Comparison of ENCODE assay signal across 16 cellular contexts in the genomic region with DNA sequence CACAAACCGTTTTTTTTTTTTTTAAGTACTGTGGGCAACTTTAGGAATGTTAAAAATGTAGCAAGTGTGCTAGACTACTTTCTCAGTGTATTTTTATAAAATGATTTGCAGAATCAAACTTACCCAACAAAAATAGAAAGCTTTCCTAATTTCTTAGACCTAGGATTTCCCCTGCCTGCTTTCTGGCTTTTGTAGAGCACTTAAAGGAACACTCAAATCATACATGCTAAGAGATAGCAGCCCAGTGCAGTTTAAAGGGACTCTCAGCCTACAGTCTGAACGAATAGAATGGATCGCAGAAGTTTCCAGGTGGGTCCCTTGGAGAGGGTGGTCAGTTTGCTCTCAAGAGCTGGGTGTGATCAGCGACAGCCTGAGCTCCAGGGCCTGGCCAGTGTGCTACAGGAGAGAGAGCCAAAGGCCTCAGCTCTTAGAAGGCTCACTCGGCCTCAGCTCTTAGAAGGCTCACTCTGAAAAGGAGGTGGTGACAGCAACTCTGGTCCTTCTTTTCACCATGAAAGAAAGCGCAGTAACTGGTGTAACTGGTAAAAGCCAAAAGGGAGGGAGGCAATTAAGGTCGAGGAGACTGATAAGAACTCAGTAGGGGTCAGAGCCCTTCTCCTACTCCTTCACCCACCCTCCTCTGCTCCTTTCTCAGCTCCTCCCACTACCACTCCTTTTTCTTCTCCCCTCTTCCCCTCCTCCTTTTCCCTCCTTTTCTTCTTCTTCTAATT.
DNase-seq lines count a peak whose midpoint lies in the region; ATAC-seq, FAIRE-seq and TF ChIP-seq lines count a peak whose summit lies in the region.
"Had no signal": no experiment of that assay in that cellular context is flagged by ENCODE, and none has a peak within 500 bp of the region (broad histone marks: within the 10 kb centered on the region; RNA-seq: fewer than 3 reads in every experiment).

No MANE protein-coding gene starts in this region.

- no CpG with 5 or more reads among the region's 7 CpGs for WGBS in neuronal stem cell (ENCODE audit: extremely low coverage in 2 of 2, insufficient read length in 2 of 2, insufficient replicate concordance in 1 of 2), 2 donors

- H3K4me2 ChIP-seq in neuronal stem cell (ENCODE audit: insufficient read depth, low read length, poor library complexity, severe bottlenecking), result no peak overlapping the region

- H3K36me3 ChIP-seq in SK-N-MC (ENCODE audit: insufficient read depth, low read length) (no peaks in the 10 kb centered on the region), neuronal stem cell (replicated peaks in 1 of 2; ENCODE audit: control insufficient read depth in 2 of 2, insufficient read depth in 2 of 2, low read length in 2 of 2) (no peaks in the 10 kb centered on the region), left ventricle myocardium inferior (no peaks in the 10 kb centered on the region)
- H3K36me3 ChIP-seq in effector memory CD4-positive, alpha-beta T cell (ENCODE audit: control insufficient read depth, insufficient read depth, low read length), result no peaks in the 10 kb centered on the region
- H3K36me3 ChIP-seq: heart right ventricle had no signal

- no peaks in the 10 kb centered on the region for H3K79me1 ChIP-seq in neuronal stem cell (ENCODE audit: low read depth, low read length)

- no peak overlapping the region for H3K23ac ChIP-seq in neuronal stem cell (ENCODE audit: low read depth, low read length, poor library complexity)

- H3K9me3 ChIP-seq in SK-N-MC (ENCODE audit: low read depth, low read length) (no peaks in the 10 kb centered on the region), neuronal stem cell (replicated peaks in 1 of 2; ENCODE audit: control insufficient read depth in 2 of 2, insufficient read depth in 1 of 2, low read depth in 1 of 2, low read length in 2 of 2) (no peaks in the 10 kb centered on the region), left ventricle myocardium inferior (replicated peaks) (no peaks in the 10 kb centered on the region)
- no peaks in the 10 kb centered on the region for H3K9me3 ChIP-seq in effector memory CD4-positive, alpha-beta T cell (ENCODE audit: control insufficient read depth, low read length)
- H3K9me3 ChIP-seq: heart right ventricle had no signal

- H3K4me1 ChIP-seq in neuronal stem cell (ENCODE audit: control insufficient read depth in 2 of 2, insufficient read depth in 1 of 2, low read depth in 1 of 2, low read length in 2 of 2) (peaks cover 9 to 24% of the 10 kb centered on the region in 2 donors), left ventricle myocardium inferior (no peaks in the 10 kb centered on the region)
- no peaks in the 10 kb centered on the region for H3K4me1 ChIP-seq in effector memory CD4-positive, alpha-beta T cell (ENCODE audit: control insufficient read depth, insufficient read depth, low read length, poor library complexity, severe bottlenecking)

- H2BK5ac ChIP-seq in neuronal stem cell (ENCODE audit: low read length), result no peak overlapping the region

- H2AFZ ChIP-seq in neuronal stem cell (ENCODE audit: low read length), result peak overlapping the region; percentile 83

- H3K18ac ChIP-seq in neuronal stem cell (ENCODE audit: low read length), result no peak overlapping the region

- peak; percentile 15 for FAIRE-seq in G401.6 (lab: Jason Lieb, UNC)

- no peak overlapping the region for H3K14ac ChIP-seq in neuronal stem cell (ENCODE audit: low read length)

- no peak overlapping the region for H4K8ac ChIP-seq in neuronal stem cell (ENCODE audit: low read depth, low read length)

- H3K4me3 ChIP-seq in SK-N-MC (no peak overlapping the region), fibroblast of the aortic adventitia (ENCODE audit: low read depth, low read length) (no peak overlapping the region), neuronal stem cell (ENCODE audit: low read length in 2 of 2) (no peak overlapping the region), left ventricle myocardium inferior (no peak overlapping the region)
- H3K4me3 ChIP-seq in effector memory CD4-positive, alpha-beta T cell (ENCODE audit: insufficient read depth, low read depth, low read length, poor library complexity, severe bottlenecking), result no peak overlapping the region
- H3K4me3 ChIP-seq: heart right ventricle had no signal

- no peak overlapping the region for H2BK120ac ChIP-seq in neuronal stem cell (ENCODE audit: low read depth, low read length)

- DNase-seq in SK-N-MC (ENCODE audit: low read depth, low spot score) (no peak), fibroblast of the aortic adventitia (ENCODE audit: low read depth) (peak; percentile 37), neuronal stem cell (ENCODE audit: low spot score) (peak; percentile 53), left ventricle myocardium inferior (no peak)
- DNase-seq in effector memory CD4-positive, alpha-beta T cell, result no peak
- no peak for DNase-seq in activated naive CD4-positive, alpha-beta T cell (lab: John Stamatoyannopoulos, UW)
- DNase-seq: activated CD4-positive, alpha-beta T cell treated with anti-CD3 and anti-CD28 coated beads for 1 hour; activated effector memory CD4-positive, alpha-beta T cell treated with Interleukin-2 at 50 U/mL for 16 hours; cortex of kidney; heart right ventricle; KBM-7; NCI-H446; SHP77 treated with DMSO at 0.1 percent for 48 hours; stimulated activated naive CD4-positive, alpha-beta T cell had no signal

- no peak overlapping the region for H2BK15ac ChIP-seq in neuronal stem cell (ENCODE audit: low read length)

- H4K91ac ChIP-seq in neuronal stem cell (ENCODE audit: low read depth, low read length, poor library complexity), result no peak overlapping the region

- no peaks in the 10 kb centered on the region for H3K27me3 ChIP-seq in neuronal stem cell (ENCODE audit: control insufficient read depth in 3 of 3, insufficient read depth in 3 of 3, low read depth in 1 of 3, low read length in 3 of 3)
- H3K27me3 ChIP-seq in effector memory CD4-positive, alpha-beta T cell (replicated peaks; ENCODE audit: control insufficient read depth, insufficient read depth, low read length, poor library complexity, severe bottlenecking), result no peaks in the 10 kb centered on the region
- H3K27me3 ChIP-seq in left ventricle myocardium inferior (ENCODE audit: low read depth), result peaks cover 43% of the 10 kb centered on the region

- no peak overlapping the region for H2AK5ac ChIP-seq in neuronal stem cell (ENCODE audit: low read depth, low read length)

- H3K4ac ChIP-seq in neuronal stem cell (ENCODE audit: low read length), result no peak overlapping the region

- TF ChIP-seq CTCF in fibroblast of the aortic adventitia (IDR thresholded peaks at IDR 0.05; ENCODE audit: insufficient read depth, low read length) (no peak), left ventricle myocardium inferior (IDR thresholded peaks at IDR 0.05; ENCODE audit: borderline replicate concordance) (no peak)

- H2BK12ac ChIP-seq in neuronal stem cell (ENCODE audit: low read length), result no peak overlapping the region

- ATAC-seq in GM19328 (IDR thresholded peaks at IDR 0.05; ENCODE audit: unreplicated experiment), result no peak

- H3K9ac ChIP-seq in SK-N-MC (ENCODE audit: insufficient read length) (peak overlapping the region; percentile 50), neuronal stem cell (ENCODE audit: low read depth, low read length, poor library complexity) (no peak overlapping the region)

- peak overlapping the region; percentile 64 for H3K27ac ChIP-seq in SK-N-MC
- peak overlapping the region; percentile 90 for H3K27ac ChIP-seq in neuronal stem cell (replicated peaks; ENCODE audit: low read length)
- H3K27ac ChIP-seq in effector memory CD4-positive, alpha-beta T cell (ENCODE audit: insufficient read depth, low read length, poor library complexity, severe bottlenecking), result no peak overlapping the region
- H3K27ac ChIP-seq in left ventricle myocardium inferior (replicated peaks), result no peak overlapping the region

- intact Hi-C loops in left ventricle myocardium inferior (cut with micrococcal nuclease), result no loop called here

Comparison
In these comparisons a context has a peak if more than half of its experiments do, and no peak if none do; other contexts are left out.
1. DNase-seq: peak in fibroblast of the aortic adventitia (single experiment) and neuronal stem cell (single experiment); none in SK-N-MC (single experiment), effector memory CD4-positive, alpha-beta T cell (0 of 3), activated naive CD4-positive, alpha-beta T cell (0 of 4) and left ventricle myocardium inferior (single experiment).
2. H3K27ac ChIP-seq: peak in SK-N-MC (single experiment) and neuronal stem cell (single experiment); none in effector memory CD4-positive, alpha-beta T cell (single experiment) and left ventricle myocardium inferior (single experiment).